31 cellular contexts compared by ENCODE assay signal in the genomic region with DNA sequence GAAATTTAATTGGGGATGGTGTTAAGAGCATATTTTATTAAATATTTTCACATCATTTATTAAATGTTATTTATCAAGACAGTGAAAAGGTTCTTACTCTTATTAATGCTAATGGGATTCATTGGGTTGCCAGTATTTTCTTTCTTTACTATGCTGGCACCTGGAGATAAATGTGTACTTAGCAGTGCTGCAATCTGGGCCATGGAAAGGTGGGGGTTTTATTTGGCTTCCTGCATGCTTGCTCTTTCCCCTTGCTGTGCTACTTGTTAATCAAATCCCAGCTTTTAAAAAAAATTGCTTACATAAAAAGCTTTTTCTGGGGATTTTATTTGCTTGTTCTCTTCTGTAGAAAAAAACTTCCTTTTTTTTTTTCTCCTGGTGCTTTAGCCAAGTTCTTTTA. TPM values are rescaled to one million over a fixed set of nuclear protein-coding genes. Genes with fewer than 3 reads are reported as not detected.
DNase-seq lines count a peak whose midpoint lies in the region; ATAC-seq, FAIRE-seq and TF ChIP-seq lines count a peak whose summit lies in the region.
"Had no signal": no experiment of that assay in that cellular context is flagged by ENCODE, and none has a peak within 500 bp of the region (broad histone marks: within the 10 kb centered on the region; RNA-seq: fewer than 3 reads in every experiment).

No MANE protein-coding gene starts in this region.

- no peaks in the 10 kb centered on the region for H4K20me1 ChIP-seq in HepG2 (ENCODE audit: insufficient read depth, low read length)

- peak; percentile 7 to 23 for TF ChIP-seq RAD21 in liver (IDR thresholded peaks at IDR 0.05)
- TF ChIP-seq RAD21 in HepG2 (CRISPR knock-in tag; IDR thresholded peaks at IDR 0.05): no peak

- TF ChIP-seq CTCF in liver (IDR thresholded peaks at IDR 0.05; ENCODE audit: low read depth, low read length, missing input control) (no peak), HepG2 (CRISPR knock-in tag; IDR thresholded peaks at IDR 0.05) (no peak), endodermal cell (conservative IDR thresholded peaks at IDR 0.05) (no peak), upper lobe of right lung (IDR thresholded peaks at IDR 0.05) (no peak)

- no peak for FAIRE-seq in HepG2 (lab: Jason Lieb, UNC)
- FAIRE-seq: K562, small intestine had no signal

- H3K9ac ChIP-seq in liver (ENCODE audit: low read depth in 1 of 2, low read length in 2 of 2) (no peak overlapping the region), HepG2 (ENCODE audit: insufficient read depth, low read depth, low read length) (no peak overlapping the region), endodermal cell (ENCODE audit: extremely low read depth, low read length, poor library complexity, severe bottlenecking) (no peak overlapping the region)

- peaks cover 1 to 21% (median 13%) of the 10 kb centered on the region in 4 donors for H3K36me3 ChIP-seq in liver (ENCODE audit: control insufficient read depth in 4 of 4, insufficient read depth in 3 of 4, low read depth in 1 of 4, low read length in 3 of 4)
- H3K36me3 ChIP-seq in HepG2 (replicated peaks in 1 of 2; ENCODE audit: control insufficient read depth in 1 of 2, insufficient read depth in 2 of 2, low read length in 2 of 2): peaks cover 7 to 26% of the 10 kb centered on the region in 2 experiments; a peak in 4 of 5 replicates
- peaks cover 66% of the 10 kb centered on the region for H3K36me3 ChIP-seq in endodermal cell (ENCODE audit: control insufficient read depth, insufficient read depth, low read length)
- H3K36me3 ChIP-seq in upper lobe of right lung: peaks cover 76% of the 10 kb centered on the region
- H3K36me3 ChIP-seq: ovary had no signal

- H3K79me2 ChIP-seq in HepG2 (ENCODE audit: insufficient read depth, low read length): no peaks in the 10 kb centered on the region

- H3K9me3 ChIP-seq in liver (ENCODE audit: control insufficient read depth in 4 of 4, low read length in 3 of 4) (no peaks in the 10 kb centered on the region), HepG2 (ENCODE audit: low read length) (no peaks in the 10 kb centered on the region), endodermal cell (ENCODE audit: control insufficient read depth, low read length) (peaks cover 8% of the 10 kb centered on the region), upper lobe of right lung (no peaks in the 10 kb centered on the region)
- H3K9me3 ChIP-seq: HAP-1, ovary had no signal

- TF ChIP-seq EP300 in HepG2 (IDR thresholded peaks at IDR 0.05; ENCODE audit: low read depth in 2 of 2, low read length in 2 of 2) (no peak), HepG2 (CRISPR knock-in tag; IDR thresholded peaks at IDR 0.05; ENCODE audit: borderline replicate concordance) (no peak)

- peak overlapping the region in 1 of 2 donors; percentile 25 for H3K27ac ChIP-seq in liver (ENCODE audit: low read depth in 1 of 2, low read length in 2 of 2)
- H3K27ac ChIP-seq in HepG2 (ENCODE audit: extremely low read length, insufficient read depth, low read length): no peak overlapping the region
- H3K27ac ChIP-seq in endodermal cell (ENCODE audit: low read depth, low read length): no peak overlapping the region
- no peak overlapping the region for H3K27ac ChIP-seq in upper lobe of right lung
- H3K27ac ChIP-seq: ovary had no signal

- no peak for ATAC-seq in HepG2
- no peak for ATAC-seq in HG03457 (IDR thresholded peaks at IDR 0.05; ENCODE audit: unreplicated experiment)
- ATAC-seq in upper lobe of right lung: no peak
- ATAC-seq in GM19397 (IDR thresholded peaks at IDR 0.05; ENCODE audit: unreplicated experiment): no peak
- ATAC-seq: activated T-cell treated with anti-CD3 and anti-CD28 coated beads, Interleukin-2, amount 50 U/mL, for 72 hours; K562; left ventricle myocardium superior; natural killer cell; PC-3; stimulated activated naive CD8-positive, alpha-beta T cell treated with anti-CD3 and anti-CD28 coated beads, Interleukin-15, amount 100 ng/mL, for 72 hours had no signal

- H3K4me1 Mint-ChIP-seq in endodermal cell: peaks cover 37% of the 10 kb centered on the region
- H3K4me1 Mint-ChIP-seq: CD8-positive, alpha-beta memory T cell; natural killer cell; stimulated activated naive CD8-positive, alpha-beta T cell treated with anti-CD3 and anti-CD28 coated beads, Interleukin-15, amount 100 ng/mL, for 72 hours had no signal

- no peak overlapping the region for H2AFZ ChIP-seq in HepG2 (ENCODE audit: low read length)

- in situ Hi-C loops in HepG2 (cut with HindIII; ENCODE audit: extremely low pct_ligation_motif_present, low pct_unique_long_range_greater_than_20kb): no loop called here

- TF ChIP-seq POLR2A in HepG2 (IDR thresholded peaks at IDR 0.05; ENCODE audit: insufficient read depth in 1 of 2, low read depth in 2 of 2, low read length in 2 of 2): no peak

- H3K36me3 Mint-ChIP-seq in endodermal cell (ENCODE audit: low read depth): peaks cover 49% of the 10 kb centered on the region

- peak overlapping the region; percentile 9 for H3K4me3 Mint-ChIP-seq in endodermal cell
- H3K4me3 Mint-ChIP-seq: activated T-cell treated with anti-CD3 and anti-CD28 coated beads, Interleukin-2, amount 50 U/mL, for 72 hours; CD8-positive, alpha-beta memory T cell; natural killer cell; stimulated activated naive CD8-positive, alpha-beta T cell treated with anti-CD3 and anti-CD28 coated beads, Interleukin-15, amount 100 ng/mL, for 72 hours had no signal

- H3K27ac Mint-ChIP-seq in endodermal cell: no peak overlapping the region
- H3K27ac Mint-ChIP-seq: activated T-cell treated with anti-CD3 and anti-CD28 coated beads, Interleukin-2, amount 50 U/mL, for 72 hours; natural killer cell; stimulated activated naive CD8-positive, alpha-beta T cell treated with anti-CD3 and anti-CD28 coated beads, Interleukin-15, amount 100 ng/mL, for 72 hours had no signal

- no peak overlapping the region for H3K4me2 ChIP-seq in HepG2 (ENCODE audit: low read depth, low read length)

- H3K4me1 ChIP-seq in liver (ENCODE audit: control insufficient read depth in 4 of 4, insufficient read depth in 4 of 4, low read length in 3 of 4) (peaks cover 0 to 13% (median 9%) of the 10 kb centered on the region in 4 donors), HepG2 (ENCODE audit: insufficient read depth, low read length) (no peaks in the 10 kb centered on the region), endodermal cell (ENCODE audit: control insufficient read depth, insufficient read depth, low read length) (peaks cover 2% of the 10 kb centered on the region), upper lobe of right lung (no peaks in the 10 kb centered on the region)
- H3K4me1 ChIP-seq: HAP-1 had no signal

- DNase-seq in HepG2 (ENCODE audit: low spot score): no peak
- DNase-seq in NCI-H69 (lab: John Stamatoyannopoulos, UW): peak; percentile 74
- DNase-seq in endodermal cell: no peak
- no peak for DNase-seq in OCI-M2 (lab: John Stamatoyannopoulos, UW; ENCODE audit: unreplicated experiment)
- DNase-seq in upper lobe of right lung: no peak
- DNase-seq: activated CD4-positive, CD25-positive, alpha-beta regulatory T cell; activated naive CD4-positive, alpha-beta T cell; activated T-cell treated with anti-CD3 and anti-CD28 coated beads, Interleukin-2, amount 50 U/mL, for 72 hours; AML-193; CD8-positive, alpha-beta memory T cell; cerebellar nuclear complex; GDM1; left ventricle myocardium superior; natural killer cell; NCI-H1694; NCI-H526 treated with DMSO at 0.1 percent for 48 hours; ovary; PC-3; retina; Right ventricle myocardium superior; small intestine; stimulated activated naive CD8-positive, alpha-beta T cell treated with anti-CD3 and anti-CD28 coated beads, Interleukin-15, amount 100 ng/mL, for 72 hours; T1000 had no signal

- POLR2A ChIA-PET in HepG2 (lab: Yijun Ruan, JAX): no interaction called here

- no peaks in the 10 kb centered on the region for H3K9me3 Mint-ChIP-seq in endodermal cell
- H3K9me3 Mint-ChIP-seq: activated T-cell treated with anti-CD3 and anti-CD28 coated beads, Interleukin-2, amount 50 U/mL, for 72 hours; CD8-positive, alpha-beta memory T cell; natural killer cell; stimulated activated naive CD8-positive, alpha-beta T cell treated with anti-CD3 and anti-CD28 coated beads, Interleukin-15, amount 100 ng/mL, for 72 hours had no signal

- H3K4me3 ChIP-seq in liver (ENCODE audit: low read depth in 1 of 3, low read length in 3 of 3): no peak overlapping the region
- no peak overlapping the region for H3K4me3 ChIP-seq in HepG2 (replicated peaks in 1 of 3; ENCODE audit: insufficient read depth in 1 of 3, low read depth in 2 of 3, low read length in 3 of 3)
- H3K4me3 ChIP-seq in endodermal cell (ENCODE audit: low read length): peak overlapping the region; percentile 63
- no peak overlapping the region for H3K4me3 ChIP-seq in upper lobe of right lung
- H3K4me3 ChIP-seq: HAP-1, K562, ovary had no signal

- no peaks in the 10 kb centered on the region for H3K27me3 ChIP-seq in liver (ENCODE audit: control insufficient read depth in 4 of 4, insufficient read depth in 4 of 4, low read length in 3 of 4)
- no peaks in the 10 kb centered on the region for H3K27me3 ChIP-seq in HepG2 (ENCODE audit: control insufficient read depth in 1 of 2, insufficient read depth in 2 of 2, low read length in 2 of 2)
- no peaks in the 10 kb centered on the region for H3K27me3 ChIP-seq in endodermal cell (ENCODE audit: control insufficient read depth, insufficient read depth, low read length, poor library complexity, severe bottlenecking)
- no peaks in the 10 kb centered on the region for H3K27me3 ChIP-seq in upper lobe of right lung
- H3K27me3 ChIP-seq: ovary had no signal

- intact Hi-C loops in HepG2 (cut with micrococcal nuclease; ENCODE audit: unreplicated experiment) (no loop called here), upper lobe of right lung (cut with DNase I) (no loop called here)

- no TSS peak for BruUV-seq in HepG2 (replicated peaks; lab: Mats Ljungman, UMichigan)

- no peaks in the 10 kb centered on the region for H3K27me3 Mint-ChIP-seq in endodermal cell (ENCODE audit: insufficient read depth)
- H3K27me3 Mint-ChIP-seq: CD8-positive, alpha-beta memory T cell; stimulated activated naive CD8-positive, alpha-beta T cell treated with anti-CD3 and anti-CD28 coated beads, Interleukin-15, amount 100 ng/mL, for 72 hours had no signal

- CTCF ChIA-PET in HepG2 (lab: Yijun Ruan, JAX; ENCODE audit: low intra/inter-chr PET ratio, low total read pairs): no interaction called here

RNA-seq across cellular contexts. Expression of a gene that starts 48.3 kb away (rescaled TPM):
- under 1 TPM in 1 of 2 donors, not detected in 1; 0.28 TPM for total RNA-seq in liver
- polyA plus RNA-seq in liver: not detected
- total RNA-seq in HepG2 (2016; rRNA removed; fragmentation: Illumina TruSeq; extraction: Trizol): not detected in 2 replicates
- not detected in 2 replicates for total RNA-seq in HepG2 (2016; cell fraction: cytosol; rRNA removed; fragmentation: Illumina TruSeq; extraction: Trizol; ENCODE audit: low read depth)
- total RNA-seq in HepG2 (2016; cell fraction: insoluble cytoplasmic fraction; rRNA removed; fragmentation: Illumina TruSeq; extraction: Trizol): not detected in 2 replicates
- not detected in 2 replicates for total RNA-seq in HepG2 (2016; cell fraction: membrane; rRNA removed; fragmentation: Illumina TruSeq; extraction: Trizol)
- not detected in 2 replicates for total RNA-seq in HepG2 (2016; cell fraction: nucleus; rRNA removed; fragmentation: Illumina TruSeq; extraction: Trizol)
- not detected in 2 replicates for polyA plus RNA-seq in HepG2 (2011; rRNA removed)
- not detected in 2 replicates for polyA plus RNA-seq in HepG2 (2011; cell fraction: cytosol; rRNA removed)
- polyA plus RNA-seq in HepG2 (2011; cell fraction: nucleus; rRNA removed): not detected in 2 replicates
- polyA plus RNA-seq in HepG2 (2012): not detected in 2 replicates
- not detected in 2 replicates for polyA plus RNA-seq in HepG2 (2016; cell fraction: cytosol; fragmentation: Illumina TruSeq; extraction: Trizol; ENCODE audit: low read depth)
- not detected in 2 replicates for polyA plus RNA-seq in HepG2 (2016; cell fraction: insoluble cytoplasmic fraction; fragmentation: Illumina TruSeq; extraction: Trizol; ENCODE audit: low read depth)
- not detected in 2 replicates for polyA plus RNA-seq in HepG2 (2016; cell fraction: membrane; fragmentation: Illumina TruSeq; extraction: Trizol; ENCODE audit: low read depth)
- polyA plus RNA-seq in HepG2 (2016; cell fraction: nucleus; fragmentation: Illumina TruSeq; extraction: Trizol; ENCODE audit: insufficient read depth, low read depth): not detected in 2 replicates
- not detected in 2 replicates for polyA minus RNA-seq in HepG2 (2011; rRNA and poly(A)+ RNA removed; ENCODE audit: low replicate concordance)
- polyA minus RNA-seq in HepG2 (2011; cell fraction: cytosol; rRNA and poly(A)+ RNA removed): not detected in 2 replicates
- polyA minus RNA-seq in HepG2 (2011; cell fraction: nucleus; rRNA and poly(A)+ RNA removed): not detected in 2 replicates
- under 1 TPM in 1 of 2 donors, not detected in 1; 0.18 TPM for total RNA-seq in endodermal cell
- 0.46 TPM for polyA plus RNA-seq in endodermal cell (2013, experiment 1 of 2)
- polyA plus RNA-seq in endodermal cell (2013, experiment 2 of 2): 0.25 TPM
- 0.55 TPM for total RNA-seq in upper lobe of right lung
- total RNA-seq: activated T-cell treated with anti-CD3 and anti-CD28 coated beads, Interleukin-2, amount 50 U/mL, for 72 hours; CD8-positive, alpha-beta memory T cell; HT-29; left ventricle myocardium superior; MCF 10A; natural killer cell; ovary; PC-3; Right ventricle myocardium superior had no signal
- polyA plus RNA-seq: adipose tissue; CD8-positive, alpha-beta memory T cell; small intestine had no signal

RNA-seq across cellular contexts. Expression of a gene that starts 55.2 kb away (rescaled TPM):
- 1 to 10 TPM in 1 of 2 donors, under 1 TPM in 1; 0.08 to 1.8 TPM for total RNA-seq in liver
- polyA plus RNA-seq in liver: not detected
- total RNA-seq in HepG2 (2016; rRNA removed; fragmentation: Illumina TruSeq; extraction: Trizol): 0.07 TPM in 1 of 2 replicates, not detected in the other
- not detected in 2 replicates for total RNA-seq in HepG2 (2016; cell fraction: cytosol; rRNA removed; fragmentation: Illumina TruSeq; extraction: Trizol; ENCODE audit: low read depth)
- not detected in 2 replicates for total RNA-seq in HepG2 (2016; cell fraction: insoluble cytoplasmic fraction; rRNA removed; fragmentation: Illumina TruSeq; extraction: Trizol)
- not detected in 2 replicates for total RNA-seq in HepG2 (2016; cell fraction: membrane; rRNA removed; fragmentation: Illumina TruSeq; extraction: Trizol)
- 0.22 TPM in 1 of 2 replicates, not detected in the other for total RNA-seq in HepG2 (2016; cell fraction: nucleus; rRNA removed; fragmentation: Illumina TruSeq; extraction: Trizol)
- 0.04 TPM in 1 of 2 replicates, not detected in the other for polyA plus RNA-seq in HepG2 (2011; rRNA removed)
- polyA plus RNA-seq in HepG2 (2011; cell fraction: cytosol; rRNA removed): 0.04 TPM in 1 of 2 replicates, not detected in the other
- 0.21 and 0.37 TPM in 2 replicates for polyA plus RNA-seq in HepG2 (2011; cell fraction: nucleus; rRNA removed)
- polyA plus RNA-seq in HepG2 (2012): not detected in 2 replicates
- polyA plus RNA-seq in HepG2 (2016; cell fraction: cytosol; fragmentation: Illumina TruSeq; extraction: Trizol; ENCODE audit: low read depth): not detected in 2 replicates
- polyA plus RNA-seq in HepG2 (2016; cell fraction: insoluble cytoplasmic fraction; fragmentation: Illumina TruSeq; extraction: Trizol; ENCODE audit: low read depth): not detected in 2 replicates
- not detected in 2 replicates for polyA plus RNA-seq in HepG2 (2016; cell fraction: membrane; fragmentation: Illumina TruSeq; extraction: Trizol; ENCODE audit: low read depth)
- polyA plus RNA-seq in HepG2 (2016; cell fraction: nucleus; fragmentation: Illumina TruSeq; extraction: Trizol; ENCODE audit: insufficient read depth, low read depth): 0.34 TPM in 1 of 2 replicates, not detected in the other
- polyA minus RNA-seq in HepG2 (2011; rRNA and poly(A)+ RNA removed; ENCODE audit: low replicate concordance): not detected in 2 replicates
- not detected in 2 replicates for polyA minus RNA-seq in HepG2 (2011; cell fraction: cytosol; rRNA and poly(A)+ RNA removed)
- polyA minus RNA-seq in HepG2 (2011; cell fraction: nucleus; rRNA and poly(A)+ RNA removed): 0.26 TPM in 1 of 2 replicates, not detected in the other
- 1 to 10 TPM in 1 of 2 donors, under 1 TPM in 1; 0.55 to 1.8 TPM for total RNA-seq in endodermal cell
- 10.8 TPM for polyA plus RNA-seq in endodermal cell (2013, experiment 1 of 2)
- 9.6 TPM for polyA plus RNA-seq in endodermal cell (2013, experiment 2 of 2)
- total RNA-seq in upper lobe of right lung: 3.1 TPM
- total RNA-seq: activated T-cell treated with anti-CD3 and anti-CD28 coated beads, Interleukin-2, amount 50 U/mL, for 72 hours; CD8-positive, alpha-beta memory T cell; HT-29; left ventricle myocardium superior; MCF 10A; PC-3; Right ventricle myocardium superior had no signal
- polyA plus RNA-seq: CD8-positive, alpha-beta memory T cell had no signal
